31 cellular contexts compared by ENCODE assay signal in genomic region chrX:101460669-101461068, GRCh38. TPM values are rescaled to one million over a fixed set of nuclear protein-coding genes. Genes with fewer than 3 reads are reported as not detected.
DNase-seq lines count a peak whose midpoint lies in the region; ATAC-seq and TF ChIP-seq lines count a peak whose summit lies in the region.
"Had no signal": no experiment of that assay in that cellular context is flagged by ENCODE, and none has a peak within 500 bp of the region (broad histone marks: within the 10 kb centered on the region; RNA-seq: fewer than 3 reads in every experiment).

No MANE protein-coding gene starts in this region.

- H2AFZ ChIP-seq in SK-N-SH (ENCODE audit: low read depth), result no peak overlapping the region

- no peaks in the 10 kb centered on the region for H3F3A ChIP-seq in SK-N-SH (replicated peaks; ENCODE audit: insufficient read depth)

- H3K27me3 ChIP-seq in SK-N-SH (ENCODE audit: insufficient read depth), result no peaks in the 10 kb centered on the region; the same call in 1 of the 2 replicates
- H3K27me3 ChIP-seq: ascending aorta, gastrocnemius medialis had no signal

- H3K9me2 ChIP-seq in SK-N-SH, result no peaks in the 10 kb centered on the region

- no peaks in the 10 kb centered on the region for H3K4me1 ChIP-seq in SK-N-SH (ENCODE audit: control insufficient read depth in 1 of 2, insufficient read depth in 2 of 2, low read depth in 1 of 2, low read length in 1 of 2)
- H3K4me1 ChIP-seq: ascending aorta, gastrocnemius medialis had no signal

- DNase-seq in SK-N-SH (no peak), RKO (ENCODE audit: low spot score) (peak; percentile 3), epithelial cell of esophagus (ENCODE audit: low read depth) (peak; percentile 10), retinal pigment epithelial cell (ENCODE audit: low read depth) (no peak), NCI-H1105 treated with DMSO at 0.1 percent for 48 hours (lab: John Stamatoyannopoulos, UW) (no peak), nephron progenitor cell (no peak)
- no peak for DNase-seq in stimulated activated CD4-positive, alpha-beta T cell treated with anti-CD3 and anti-CD28 coated beads, Interleukin-15, amount 100 ng/mL, for 24 hours
- DNase-seq: activated CD4-positive, alpha-beta T cell treated with anti-CD3 and anti-CD28 coated beads, Interleukin-2, amount 50 U/mL, for 4 hours; activated CD4-positive, CD25-positive, alpha-beta regulatory T cell; activated CD8-positive, alpha-beta memory T cell treated with anti-CD3 and anti-CD28 coated beads, Interleukin-2, amount 10 ng/mL, durations not matched to agents 7 days and 5 days; activated gamma-delta T cell; activated naive CD8-positive, alpha-beta T cell treated with anti-CD3 and anti-CD28 coated beads for 36 hours; activated T-cell treated with anti-CD3 and anti-CD28 coated beads, Interleukin-2, amount 50 U/mL, for 4 hours; CD8-positive, alpha-beta memory T cell; cortex of kidney; effector memory CD4-positive, alpha-beta T cell; gastrocnemius medialis; GDM1; left cardiac atrium; MM.1S; NCI-H1417 treated with DMSO at 0.1 percent for 48 hours; NCI-H2107; NCI-H446; stimulated activated naive B cell treated with anti-CD40 and anti-IgM and Interleukin-4, amounts not matched to agents 10 μg/mL and 1 μg/mL and 100 μg/mL, for 72 hours; substantia nigra; trophoblast cell had no signal

- no peak overlapping the region for H3K4me2 ChIP-seq in SK-N-SH
- H3K4me2 ChIP-seq: KMS-11 had no signal

- no peak overlapping the region for H3K4me3 ChIP-seq in SK-N-SH (ENCODE audit: low read depth in 2 of 2, low read length in 1 of 2)
- H3K4me3 ChIP-seq in epithelial cell of esophagus (ENCODE audit: low read length), result no peak overlapping the region
- no peak overlapping the region for H3K4me3 ChIP-seq in retinal pigment epithelial cell (ENCODE audit: low read length)
- H3K4me3 ChIP-seq: ascending aorta, gastrocnemius medialis had no signal

- CTCF ChIA-PET in SK-N-SH (lab: Yijun Ruan, JAX), result interaction anchor here (0.7 to 0.9 kb wide), 2 partner anchors 19 to 44 kb away, joined by 3 read pairs; no protein-coding TSS in a partner anchor

- TF ChIP-seq RAD21 in SK-N-SH (IDR thresholded peaks at IDR 0.05; ENCODE audit: low read length), result no peak

- H3K9ac ChIP-seq in SK-N-SH, result no peak overlapping the region
- H3K9ac ChIP-seq: KMS-11 had no signal

- peak; percentile 49; the same call in 1 of the 3 replicates for ATAC-seq in SK-N-SH treated with all-trans-retinoic acid at 6 μM for 48 hours
- ATAC-seq: activated CD8-positive, alpha-beta memory T cell treated with anti-CD3 and anti-CD28 coated beads, Interleukin-2, amount 10 ng/mL, durations not matched to agents 7 days and 5 days; activated T-cell treated with anti-CD3 and anti-CD28 coated beads, Interleukin-2, amount 50 U/mL, for 4 hours; esophagus mucosa; gastrocnemius medialis; left cardiac atrium; stimulated activated naive B cell treated with anti-CD40 and anti-IgM and Interleukin-4, amounts not matched to agents 10 μg/mL and 1 μg/mL and 100 μg/mL, for 72 hours had no signal

- POLR2A ChIA-PET in SK-N-SH (lab: Yijun Ruan, JAX), result no interaction called here

- no peaks in the 10 kb centered on the region for H3K4me1 Mint-ChIP-seq in nephron progenitor cell
- H3K4me1 Mint-ChIP-seq: activated CD8-positive, alpha-beta memory T cell treated with anti-CD3 and anti-CD28 coated beads, Interleukin-2, amount 10 ng/mL, durations not matched to agents 7 days and 5 days; activated naive CD8-positive, alpha-beta T cell treated with anti-CD3 and anti-CD28 coated beads for 36 hours; CD8-positive, alpha-beta memory T cell; stimulated activated naive B cell treated with anti-CD40 and anti-IgM and Interleukin-4, amounts not matched to agents 10 μg/mL and 1 μg/mL and 100 μg/mL, for 72 hours had no signal

- no peak for TF ChIP-seq EP300 in SK-N-SH (IDR thresholded peaks at IDR 0.05; ENCODE audit: borderline replicate concordance in 1 of 2, low read depth in 1 of 2, low read length in 1 of 2)

- no peaks in the 10 kb centered on the region for H3K36me3 ChIP-seq in SK-N-SH (replicated peaks in 1 of 2; ENCODE audit: control insufficient read depth in 1 of 2, insufficient read depth in 2 of 2, low read length in 1 of 2)
- H3K36me3 ChIP-seq: gastrocnemius medialis had no signal

- WGBS in SK-N-SH (ENCODE audit: low lambda C conversion rate), result 36% methylated on average over 1 of the region's 1 CpG

- peaks cover 27% of the 10 kb centered on the region for H3K36me3 Mint-ChIP-seq in nephron progenitor cell (ENCODE audit: low read depth)
- H3K36me3 Mint-ChIP-seq: activated CD8-positive, alpha-beta memory T cell treated with anti-CD3 and anti-CD28 coated beads, Interleukin-2, amount 10 ng/mL, durations not matched to agents 7 days and 5 days had no signal

- H3K9me3 ChIP-seq in SK-N-SH, result no peaks in the 10 kb centered on the region
- H3K9me3 ChIP-seq: ascending aorta, gastrocnemius medialis had no signal

- no peak overlapping the region for H3K27ac ChIP-seq in SK-N-SH (ENCODE audit: low read depth in 2 of 2, low read length in 1 of 2)
- H3K27ac ChIP-seq: ascending aorta, gastrocnemius medialis, KMS-11, RWPE1 had no signal

- H3K27ac Mint-ChIP-seq in nephron progenitor cell, result no peak overlapping the region
- H3K27ac Mint-ChIP-seq: activated CD8-positive, alpha-beta memory T cell treated with anti-CD3 and anti-CD28 coated beads, Interleukin-2, amount 10 ng/mL, durations not matched to agents 7 days and 5 days; activated naive CD8-positive, alpha-beta T cell treated with anti-CD3 and anti-CD28 coated beads for 36 hours; CD8-positive, alpha-beta memory T cell; stimulated activated naive B cell treated with anti-CD40 and anti-IgM and Interleukin-4, amounts not matched to agents 10 μg/mL and 1 μg/mL and 100 μg/mL, for 72 hours had no signal

- H3K9me3 Mint-ChIP-seq in nephron progenitor cell, result peaks cover 25% of the 10 kb centered on the region
- H3K9me3 Mint-ChIP-seq: activated naive CD8-positive, alpha-beta T cell treated with anti-CD3 and anti-CD28 coated beads for 36 hours; activated T-cell treated with anti-CD3 and anti-CD28 coated beads, Interleukin-2, amount 50 U/mL, for 4 hours; CD8-positive, alpha-beta memory T cell had no signal

- H3K27me3 Mint-ChIP-seq in nephron progenitor cell (ENCODE audit: low read depth, poor library complexity), result no peaks in the 10 kb centered on the region
- H3K27me3 Mint-ChIP-seq: activated CD8-positive, alpha-beta memory T cell treated with anti-CD3 and anti-CD28 coated beads, Interleukin-2, amount 10 ng/mL, durations not matched to agents 7 days and 5 days; activated naive CD8-positive, alpha-beta T cell treated with anti-CD3 and anti-CD28 coated beads for 36 hours; stimulated activated naive B cell treated with anti-CD40 and anti-IgM and Interleukin-4, amounts not matched to agents 10 μg/mL and 1 μg/mL and 100 μg/mL, for 72 hours had no signal

- no peaks in the 10 kb centered on the region for H3K79me2 ChIP-seq in SK-N-SH (ENCODE audit: insufficient read depth)

- TF ChIP-seq CTCF in SK-N-SH (IDR thresholded peaks at IDR 0.05), result no peak
- peak; percentile 6 for TF ChIP-seq CTCF in epithelial cell of esophagus (IDR thresholded peaks at IDR 0.05; ENCODE audit: insufficient read depth, low read depth, low read length, missing control alignments)
- peak; percentile 7 for TF ChIP-seq CTCF in retinal pigment epithelial cell (conservative IDR thresholded peaks at IDR 0.05; ENCODE audit: low read depth, low read length)
- TF ChIP-seq CTCF in nephron progenitor cell (IDR thresholded peaks at IDR 0.05), result no peak

- H4K20me1 ChIP-seq in SK-N-SH (ENCODE audit: insufficient read depth), result no peaks in the 10 kb centered on the region

- no peak overlapping the region for H3K4me3 Mint-ChIP-seq in nephron progenitor cell
- H3K4me3 Mint-ChIP-seq: activated CD8-positive, alpha-beta memory T cell treated with anti-CD3 and anti-CD28 coated beads, Interleukin-2, amount 10 ng/mL, durations not matched to agents 7 days and 5 days; activated naive CD8-positive, alpha-beta T cell treated with anti-CD3 and anti-CD28 coated beads for 36 hours; activated T-cell treated with anti-CD3 and anti-CD28 coated beads, Interleukin-2, amount 50 U/mL, for 4 hours; CD8-positive, alpha-beta memory T cell; stimulated activated naive B cell treated with anti-CD40 and anti-IgM and Interleukin-4, amounts not matched to agents 10 μg/mL and 1 μg/mL and 100 μg/mL, for 72 hours had no signal

TF ChIP-seq in SK-N-SH treated with all-trans-retinoic acid at 6 μM for 48 hours, 23 proteins besides CTCF, POLR2A, EP300 and RAD21 (continues in another document):
- TF ChIP-seq ZNF70 (CRISPR knock-in tag; IDR thresholded peaks at IDR 0.05), result no peak

TF ChIP-seq in SK-N-SH, 30 proteins besides CTCF, POLR2A, EP300 and RAD21 (continues in another document):
- no peak for TF ChIP-seq FOXJ3 (CRISPR knock-in tag; IDR thresholded peaks at IDR 0.05)
- no peak for TF ChIP-seq TEAD4 (IDR thresholded peaks at IDR 0.05; ENCODE audit: borderline replicate concordance, insufficient read depth)
- TF ChIP-seq GABPA (IDR thresholded peaks at IDR 0.05; ENCODE audit: low read depth), result no peak
- no peak for TF ChIP-seq TCF12 (IDR thresholded peaks at IDR 0.05)

RNA-seq across cellular contexts. Expression of gene ARMCX4, which starts 24.6 kb away (rescaled TPM):
- polyA plus RNA-seq in SK-N-SH (2012; rRNA removed), result 3.7 and 3.8 TPM in 2 replicates
- 2.4 and 2.7 TPM in 2 replicates for polyA plus RNA-seq in SK-N-SH (2012; cell fraction: cytosol; rRNA removed)
- 11.3 and 17.8 TPM in 2 replicates for polyA plus RNA-seq in SK-N-SH (2012; cell fraction: nucleus; rRNA removed)

RNA-seq across cellular contexts. Expression of gene HNRNPH2, which starts 52.6 kb away (rescaled TPM):
- polyA plus RNA-seq in SK-N-SH (2012; rRNA removed), result 32.5 and 44.9 TPM in 2 replicates
- polyA plus RNA-seq in SK-N-SH (2012; cell fraction: cytosol; rRNA removed), result 56.7 and 75.5 TPM in 2 replicates
- polyA plus RNA-seq in SK-N-SH (2012; cell fraction: nucleus; rRNA removed), result 10.4 and 21.6 TPM in 2 replicates

RNA-seq across cellular contexts. Expression of gene GLA, which starts 52.9 kb away (rescaled TPM):
- polyA plus RNA-seq in SK-N-SH (2012; rRNA removed), result 20.4 and 29.5 TPM in 2 replicates
- 20.5 and 21.6 TPM in 2 replicates for polyA plus RNA-seq in SK-N-SH (2012; cell fraction: cytosol; rRNA removed)
- 25.4 and 52.5 TPM in 2 replicates for polyA plus RNA-seq in SK-N-SH (2012; cell fraction: nucleus; rRNA removed)

Comparison
In these comparisons a context has a peak if more than half of its experiments do, and no peak if none do; other contexts are left out.
1. DNase-seq: peak in RKO (single experiment) and epithelial cell of esophagus (single experiment); none in SK-N-SH (single experiment), retinal pigment epithelial cell (single experiment), stimulated activated CD4-positive, alpha-beta T cell treated with anti-CD3 and anti-CD28 coated beads, Interleukin-15, amount 100 ng/mL, for 24 hours (single experiment), NCI-H1105 treated with DMSO at 0.1 percent for 48 hours (single experiment) and nephron progenitor cell (single experiment).
2. CTCF ChIP-seq: peak in epithelial cell of esophagus (single experiment) and retinal pigment epithelial cell (single experiment); none in SK-N-SH (single experiment) and nephron progenitor cell (single experiment).